Comparison of ENCODE assay signal across 18 cellular contexts in the genomic region with DNA sequence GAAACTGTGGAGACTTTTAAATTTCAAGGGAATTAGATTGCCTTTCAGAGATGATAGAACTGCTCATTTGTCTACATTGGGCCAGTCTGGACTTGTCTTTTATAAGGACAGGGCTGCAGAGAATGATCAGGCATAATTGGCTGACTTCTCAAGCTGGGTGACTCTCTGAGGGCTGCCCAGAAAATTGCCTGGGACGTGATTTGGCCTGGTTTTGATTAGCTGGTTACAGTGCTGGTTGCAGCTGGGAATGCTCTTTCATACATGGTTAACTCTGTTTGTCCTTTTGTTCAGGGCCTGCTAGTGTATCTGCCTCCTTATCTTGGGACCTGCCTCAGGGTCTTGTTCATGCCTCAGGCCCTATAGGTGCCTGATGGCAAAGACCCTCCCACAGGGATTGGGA.
DNase-seq lines count a peak whose midpoint lies in the region; ATAC-seq and TF ChIP-seq lines count a peak whose summit lies in the region.
"Had no signal": no experiment of that assay in that cellular context is flagged by ENCODE, and none has a peak within 500 bp of the region (broad histone marks: within the 10 kb centered on the region; RNA-seq: fewer than 3 reads in every experiment).

No MANE protein-coding gene starts in this region.

- ATAC-seq in GM18520 (IDR thresholded peaks at IDR 0.05; ENCODE audit: unreplicated experiment): no peak
- ATAC-seq: activated CD8-positive, alpha-beta T cell treated with anti-CD3 and anti-CD28 coated beads for 36 hours; activated naive CD8-positive, alpha-beta T cell treated with anti-CD3 and anti-CD28 coated beads, Interleukin-2, amount 50 U/mL, for 24 hours; gastroesophageal sphincter; Panc1; right cardiac atrium had no signal

- H3K4me3 ChIP-seq in endodermal cell (ENCODE audit: low read length): no peak overlapping the region
- H3K4me3 ChIP-seq: gastroesophageal sphincter, left ventricle myocardium inferior, suprapubic skin had no signal

- DNase-seq in DMS153 treated with DMSO at 0.1 percent for 48 hours (lab: John Stamatoyannopoulos, UW; ENCODE audit: unreplicated experiment) (peak; percentile 60), NCI-H1436 treated with DMSO at 0.1 percent for 48 hours (lab: John Stamatoyannopoulos, UW) (peak; percentile 56), NCI-H774 (lab: John Stamatoyannopoulos, UW) (peak; percentile 55), fibroblast of gingiva (ENCODE audit: low read depth) (peak; percentile 20), NCI-H1092 (lab: John Stamatoyannopoulos, UW) (no peak), endodermal cell (no peak), NOMO-1 treated with DMSO at 0.1 percent for 48 hours (lab: John Stamatoyannopoulos, UW; ENCODE audit: unreplicated experiment) (no peak)
- DNase-seq: activated CD8-positive, alpha-beta T cell treated with anti-CD3 and anti-CD28 coated beads for 36 hours; activated naive CD8-positive, alpha-beta T cell treated with anti-CD3 and anti-CD28 coated beads, Interleukin-2, amount 50 U/mL, for 24 hours; central memory CD4-positive, alpha-beta T cell; effector memory CD4-positive, alpha-beta T cell; left ventricle myocardium inferior; right cardiac atrium; stimulated activated CD4-positive, alpha-beta T cell treated with anti-CD3 and anti-CD28 coated beads, Interleukin-1b, Interleukin-23, amount 100 ng/mL, for 48 hours had no signal

- H3K4me1 Mint-ChIP-seq in endodermal cell: peaks cover 13% of the 10 kb centered on the region
- H3K4me1 Mint-ChIP-seq: activated naive CD8-positive, alpha-beta T cell treated with anti-CD3 and anti-CD28 coated beads, Interleukin-2, amount 50 U/mL, for 24 hours had no signal

- H3K36me3 ChIP-seq in endodermal cell (ENCODE audit: control insufficient read depth, insufficient read depth, low read length): no peaks in the 10 kb centered on the region
- H3K36me3 ChIP-seq: gastroesophageal sphincter, left ventricle myocardium inferior, suprapubic skin had no signal

- H3K9ac ChIP-seq in endodermal cell (ENCODE audit: extremely low read depth, low read length, poor library complexity, severe bottlenecking): no peak overlapping the region

- no peaks in the 10 kb centered on the region for H3K9me3 Mint-ChIP-seq in endodermal cell
- H3K9me3 Mint-ChIP-seq: activated CD8-positive, alpha-beta T cell treated with anti-CD3 and anti-CD28 coated beads for 36 hours; activated naive CD8-positive, alpha-beta T cell treated with anti-CD3 and anti-CD28 coated beads, Interleukin-2, amount 50 U/mL, for 24 hours had no signal

- H3K36me3 Mint-ChIP-seq in endodermal cell (ENCODE audit: low read depth): no peaks in the 10 kb centered on the region

- no peak overlapping the region for H3K27ac Mint-ChIP-seq in endodermal cell
- H3K27ac Mint-ChIP-seq: activated CD8-positive, alpha-beta T cell treated with anti-CD3 and anti-CD28 coated beads for 36 hours; activated naive CD8-positive, alpha-beta T cell treated with anti-CD3 and anti-CD28 coated beads, Interleukin-2, amount 50 U/mL, for 24 hours had no signal

- no peaks in the 10 kb centered on the region for H3K4me1 ChIP-seq in endodermal cell (ENCODE audit: control insufficient read depth, insufficient read depth, low read length)

- no peaks in the 10 kb centered on the region for H3K9me3 ChIP-seq in endodermal cell (ENCODE audit: control insufficient read depth, low read length)
- H3K9me3 ChIP-seq: gastroesophageal sphincter, left ventricle myocardium inferior, suprapubic skin had no signal

- no peak overlapping the region for H3K27ac ChIP-seq in endodermal cell (ENCODE audit: low read depth, low read length)
- H3K27ac ChIP-seq: gastroesophageal sphincter, left ventricle myocardium inferior, suprapubic skin had no signal

- no peak for TF ChIP-seq CTCF in endodermal cell (conservative IDR thresholded peaks at IDR 0.05)

- 91 to 100% methylated on average over 1 of the region's 1 CpG for WGBS in endodermal cell (ENCODE audit: insufficient coverage in 1 of 2, insufficient read length in 1 of 2), 2 experiments

- peaks cover 2% of the 10 kb centered on the region for H3K27me3 Mint-ChIP-seq in endodermal cell (ENCODE audit: insufficient read depth)

- H3K27me3 ChIP-seq in endodermal cell (ENCODE audit: control insufficient read depth, insufficient read depth, low read length, poor library complexity, severe bottlenecking): no peaks in the 10 kb centered on the region
- H3K27me3 ChIP-seq: gastroesophageal sphincter, suprapubic skin had no signal

- H3K4me3 Mint-ChIP-seq in endodermal cell: no peak overlapping the region
- H3K4me3 Mint-ChIP-seq: activated CD8-positive, alpha-beta T cell treated with anti-CD3 and anti-CD28 coated beads for 36 hours; activated naive CD8-positive, alpha-beta T cell treated with anti-CD3 and anti-CD28 coated beads, Interleukin-2, amount 50 U/mL, for 24 hours had no signal

Comparison
In these comparisons a context has a peak if more than half of its experiments do, and no peak if none do; other contexts are left out.
1. DNase-seq: peak in DMS153 treated with DMSO at 0.1 percent for 48 hours (single experiment), NCI-H1436 treated with DMSO at 0.1 percent for 48 hours (single experiment), NCI-H774 (single experiment) and fibroblast of gingiva (single experiment); none in NCI-H1092 (single experiment), endodermal cell (single experiment) and NOMO-1 treated with DMSO at 0.1 percent for 48 hours (single experiment).